In the genomic region with DNA sequence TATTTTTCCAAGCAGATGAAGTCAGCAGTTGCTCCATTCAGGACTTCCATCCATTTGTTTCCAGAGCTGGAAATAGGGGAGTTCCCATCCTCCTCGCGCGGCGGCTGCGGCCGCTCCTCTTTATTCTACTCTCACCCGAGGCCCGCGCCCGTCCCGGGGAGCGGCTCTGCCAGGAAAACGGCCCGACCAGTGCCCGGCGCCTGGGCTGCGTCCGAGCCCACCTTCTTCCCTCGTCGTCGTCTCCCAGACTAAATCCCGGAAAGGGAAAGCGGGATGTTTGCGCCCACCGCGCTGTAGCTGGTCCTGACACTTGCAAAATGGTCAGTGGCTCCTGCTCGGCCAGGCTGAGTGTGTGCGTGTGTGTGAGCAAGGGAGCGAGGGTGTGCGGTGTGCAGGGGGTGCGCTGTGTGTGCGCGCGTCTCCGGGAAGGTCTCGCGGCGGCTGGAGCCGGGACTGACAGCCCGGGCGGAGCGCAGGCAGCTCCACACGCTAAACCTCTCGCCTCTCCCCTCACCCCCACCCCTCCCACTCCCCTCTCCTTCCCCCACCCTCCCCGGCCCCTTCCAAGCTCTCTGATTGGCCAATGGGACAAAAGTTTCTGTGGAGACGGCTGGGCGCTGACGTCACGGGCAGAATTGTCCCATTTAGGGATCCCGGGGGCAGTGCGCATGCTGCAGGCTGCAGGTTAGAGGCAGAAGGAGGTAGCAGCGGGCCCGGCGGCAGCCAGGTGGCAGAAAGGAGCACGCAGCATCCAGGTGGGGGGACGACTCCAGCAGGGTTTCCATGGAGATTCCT, we compare ENCODE assay signal across 8 cellular contexts. TPM values are rescaled to one million over a fixed set of nuclear protein-coding genes. Genes with fewer than 3 reads are reported as not detected.
DNase-seq lines count a peak whose midpoint lies in the region; ATAC-seq, FAIRE-seq and TF ChIP-seq lines count a peak whose summit lies in the region.

A gene with protein sequence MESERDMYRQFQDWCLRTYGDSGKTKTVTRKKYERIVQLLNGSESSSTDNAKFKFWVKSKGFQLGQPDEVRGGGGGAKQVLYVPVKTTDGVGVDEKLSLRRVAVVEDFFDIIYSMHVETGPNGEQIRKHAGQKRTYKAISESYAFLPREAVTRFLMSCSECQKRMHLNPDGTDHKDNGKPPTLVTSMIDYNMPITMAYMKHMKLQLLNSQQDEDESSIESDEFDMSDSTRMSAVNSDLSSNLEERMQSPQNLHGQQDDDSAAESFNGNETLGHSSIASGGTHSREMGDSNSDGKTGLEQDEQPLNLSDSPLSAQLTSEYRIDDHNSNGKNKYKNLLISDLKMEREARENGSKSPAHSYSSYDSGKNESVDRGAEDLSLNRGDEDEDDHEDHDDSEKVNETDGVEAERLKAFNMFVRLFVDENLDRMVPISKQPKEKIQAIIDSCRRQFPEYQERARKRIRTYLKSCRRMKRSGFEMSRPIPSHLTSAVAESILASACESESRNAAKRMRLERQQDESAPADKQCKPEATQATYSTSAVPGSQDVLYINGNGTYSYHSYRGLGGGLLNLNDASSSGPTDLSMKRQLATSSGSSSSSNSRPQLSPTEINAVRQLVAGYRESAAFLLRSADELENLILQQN (minus strand): TSS at position 491 of the 795 bp plus-strand sequence. CDS start 1,660 bp downstream, outside the sequence.

- in situ Hi-C loops in HepG2 (cut with HindIII; ENCODE audit: extremely low pct_ligation_motif_present, low pct_unique_long_range_greater_than_20kb), result loop anchor here (10.0 kb wide), 1 partner anchor 100 kb away; no protein-coding TSS in a partner anchor

- no peak for FAIRE-seq in HepG2 (lab: Jason Lieb, UNC)

- BruUV-seq in HepG2 (replicated peaks; lab: Mats Ljungman, UMichigan), result no TSS peak

- TF ChIP-seq RAD21 in HepG2 (CRISPR knock-in tag; IDR thresholded peaks at IDR 0.05), result no peak

- intact Hi-C loops in HepG2 (cut with micrococcal nuclease; ENCODE audit: unreplicated experiment), result loop anchor here (1.0 to 5.0 kb wide), 2 partner anchors 98 to 102 kb away; no protein-coding TSS in a partner anchor

- TF ChIP-seq EP300 in HepG2 (IDR thresholded peaks at IDR 0.05; ENCODE audit: low read depth in 2 of 2, low read length in 2 of 2) (no peak), HepG2 (CRISPR knock-in tag; IDR thresholded peaks at IDR 0.05; ENCODE audit: borderline replicate concordance) (no peak), tibial nerve (IDR thresholded peaks at IDR 0.05) (no peak)

- CTCF ChIA-PET in HepG2 (lab: Yijun Ruan, JAX; ENCODE audit: low intra/inter-chr PET ratio, low total read pairs), result no interaction called here

- H3K36me3 ChIP-seq in HepG2 (replicated peaks in 1 of 2; ENCODE audit: control insufficient read depth in 1 of 2, insufficient read depth in 2 of 2, low read length in 2 of 2) (no peaks in the 10 kb centered on the region), tibial nerve (no peaks in the 10 kb centered on the region)

- under 1% methylated on average over 24 of the region's 56 CpGs for whole genome bisulfite sequencing in HepG2 (ENCODE audit: low lambda C conversion rate)
- WGBS in tibial nerve, 2 donors, result 2% methylated on average over 39 to 40 of the region's 56 CpGs

- H3K9ac ChIP-seq in HepG2 (ENCODE audit: insufficient read depth, low read depth, low read length), result no peak within 1 kb of the TSS

- no peak within 1 kb of the TSS for H3K4me3 ChIP-seq in GM12875 (ENCODE audit: low read depth, low read length)
- H3K4me3 ChIP-seq in HepG2 (replicated peaks in 1 of 3; ENCODE audit: insufficient read depth in 1 of 3, low read depth in 2 of 3, low read length in 3 of 3), result peak within 1 kb of the TSS; percentile 46 to 72 (median 55); a peak in 5 of 6 replicates
- peak within 1 kb of the TSS; percentile 8 to 48 (median 40) for H3K4me3 ChIP-seq in tibial nerve

- POLR2A ChIA-PET in HepG2 (lab: Yijun Ruan, JAX), result no interaction called here

- TF ChIP-seq CTCF in GM12875 (IDR thresholded peaks at IDR 0.05; ENCODE audit: borderline replicate concordance, insufficient read depth, low read depth, low read length), result 0 out of 2 replicates have a peak, but pooled peaks have one; percentile 49
- TF ChIP-seq CTCF in HepG2 (CRISPR knock-in tag; IDR thresholded peaks at IDR 0.05), result peak; percentile 74
- no peak for TF ChIP-seq CTCF in tibial nerve (IDR thresholded peaks at IDR 0.05)

- TF ChIP-seq POLR2A in HepG2 (IDR thresholded peaks at IDR 0.05; ENCODE audit: insufficient read depth in 1 of 2, low read depth in 2 of 2, low read length in 2 of 2) (no peak), tibial nerve (IDR thresholded peaks at IDR 0.05) (no peak)

- DNase-seq in NCI-H2227 (lab: John Stamatoyannopoulos, UW; ENCODE audit: unreplicated experiment) (peak; percentile 96), HepG2 (ENCODE audit: low spot score) (peak; percentile 51), tibial nerve (ENCODE audit: low spot score in 2 of 2) (no peak)

- H3K27me3 ChIP-seq in HepG2 (ENCODE audit: control insufficient read depth in 1 of 2, insufficient read depth in 2 of 2, low read length in 2 of 2) (peaks cover 5 to 31% of the 10 kb centered on the region in 2 experiments), tibial nerve (peaks cover 0 to 65% of the 10 kb centered on the region in 2 donors)

- H3K4me2 ChIP-seq in HepG2 (ENCODE audit: low read depth, low read length), result peak within 1 kb of the TSS; percentile 91

- no peaks in the 10 kb centered on the region for H4K20me1 ChIP-seq in HepG2 (ENCODE audit: insufficient read depth, low read length)

- H2AFZ ChIP-seq in HepG2 (ENCODE audit: low read length), result no peak within 1 kb of the TSS

- H3K9me3 ChIP-seq in HepG2 (ENCODE audit: low read length), result no peaks in the 10 kb centered on the region
- H3K9me3 ChIP-seq in tibial nerve, result no peaks in the 10 kb centered on the region

- ATAC-seq in HepG2, result peak; percentile 87
- ATAC-seq in GM18868 (IDR thresholded peaks at IDR 0.05; ENCODE audit: unreplicated experiment), result no peak
- ATAC-seq in GM19035 (IDR thresholded peaks at IDR 0.05; ENCODE audit: unreplicated experiment), result no peak
- ATAC-seq in HG03095 (IDR thresholded peaks at IDR 0.05; ENCODE audit: unreplicated experiment), result no peak

- no peaks in the 10 kb centered on the region for H3K79me2 ChIP-seq in HepG2 (ENCODE audit: insufficient read depth, low read length)

- H3K4me1 ChIP-seq in HepG2 (ENCODE audit: insufficient read depth, low read length), result peaks cover 45% of the 10 kb centered on the region
- H3K4me1 ChIP-seq in tibial nerve, result peaks cover 0 to 37% (median 17%) of the 10 kb centered on the region in 4 donors

- H3K27ac ChIP-seq in cingulate gyrus (ENCODE audit: low read depth, low read length) (peak within 1 kb of the TSS; percentile 88), HepG2 (ENCODE audit: extremely low read length, insufficient read depth, low read length) (no peak within 1 kb of the TSS), tibial nerve (no peak within 1 kb of the TSS)

TF ChIP-seq in HepG2, 621 proteins besides CTCF, POLR2A, EP300 and RAD21 (continues in another document):
- TF ChIP-seq PCBP1 (IDR thresholded peaks at IDR 0.05; ENCODE audit: borderline replicate concordance, low read depth, low read length), result peak; percentile 96; the same call in 1 of the 2 replicates

RNA-seq across cellular contexts. Expression of the gene that starts here (rescaled TPM):
- 1.3 and 1.8 TPM in 2 replicates for total RNA-seq in HepG2 (2016; rRNA removed; fragmentation: Illumina TruSeq; extraction: Trizol)
- 0.53 and 0.81 TPM in 2 replicates for total RNA-seq in HepG2 (2016; cell fraction: cytosol; rRNA removed; fragmentation: Illumina TruSeq; extraction: Trizol; ENCODE audit: low read depth)
- 1.4 and 2.0 TPM in 2 replicates for total RNA-seq in HepG2 (2016; cell fraction: insoluble cytoplasmic fraction; rRNA removed; fragmentation: Illumina TruSeq; extraction: Trizol)
- total RNA-seq in HepG2 (2016; cell fraction: membrane; rRNA removed; fragmentation: Illumina TruSeq; extraction: Trizol), result 0.28 and 0.52 TPM in 2 replicates
- total RNA-seq in HepG2 (2016; cell fraction: nucleus; rRNA removed; fragmentation: Illumina TruSeq; extraction: Trizol), result 2.8 and 3.3 TPM in 2 replicates
- polyA plus RNA-seq in HepG2 (2011; rRNA removed), result not detected in 2 replicates
- polyA plus RNA-seq in HepG2 (2011; cell fraction: cytosol; rRNA removed), result not detected in 2 replicates
- not detected in 2 replicates for polyA plus RNA-seq in HepG2 (2011; cell fraction: nucleus; rRNA removed)
- polyA plus RNA-seq in HepG2 (2012), result not detected in 2 replicates
- polyA plus RNA-seq in HepG2 (2016; cell fraction: cytosol; fragmentation: Illumina TruSeq; extraction: Trizol; ENCODE audit: low read depth), result 0.28 TPM in 1 of 2 replicates, not detected in the other
- 1.3 and 2.0 TPM in 2 replicates for polyA plus RNA-seq in HepG2 (2016; cell fraction: insoluble cytoplasmic fraction; fragmentation: Illumina TruSeq; extraction: Trizol; ENCODE audit: low read depth)
- polyA plus RNA-seq in HepG2 (2016; cell fraction: membrane; fragmentation: Illumina TruSeq; extraction: Trizol; ENCODE audit: low read depth), result 0.17 and 0.40 TPM in 2 replicates
- 0.89 and 1.5 TPM in 2 replicates for polyA plus RNA-seq in HepG2 (2016; cell fraction: nucleus; fragmentation: Illumina TruSeq; extraction: Trizol; ENCODE audit: insufficient read depth, low read depth)
- polyA minus RNA-seq in HepG2 (2011; rRNA and poly(A)+ RNA removed; ENCODE audit: low replicate concordance), result not detected in 2 replicates
- polyA minus RNA-seq in HepG2 (2011; cell fraction: cytosol; rRNA and poly(A)+ RNA removed), result not detected in 2 replicates
- polyA minus RNA-seq in HepG2 (2011; cell fraction: nucleus; rRNA and poly(A)+ RNA removed), result not detected in 2 replicates
- total RNA-seq in tibial nerve, result not detected

Comparison
In these comparisons a context has a peak if more than half of its experiments do, and no peak if none do; other contexts are left out.
1. CTCF ChIP-seq: peak in GM12875 (single experiment) and HepG2 (single experiment); none in tibial nerve (0 of 5).
2. DNase-seq: peak in NCI-H2227 (single experiment) and HepG2 (single experiment); none in tibial nerve (0 of 2).